ENCODE assay signal across 25 cellular contexts in the genomic region with DNA sequence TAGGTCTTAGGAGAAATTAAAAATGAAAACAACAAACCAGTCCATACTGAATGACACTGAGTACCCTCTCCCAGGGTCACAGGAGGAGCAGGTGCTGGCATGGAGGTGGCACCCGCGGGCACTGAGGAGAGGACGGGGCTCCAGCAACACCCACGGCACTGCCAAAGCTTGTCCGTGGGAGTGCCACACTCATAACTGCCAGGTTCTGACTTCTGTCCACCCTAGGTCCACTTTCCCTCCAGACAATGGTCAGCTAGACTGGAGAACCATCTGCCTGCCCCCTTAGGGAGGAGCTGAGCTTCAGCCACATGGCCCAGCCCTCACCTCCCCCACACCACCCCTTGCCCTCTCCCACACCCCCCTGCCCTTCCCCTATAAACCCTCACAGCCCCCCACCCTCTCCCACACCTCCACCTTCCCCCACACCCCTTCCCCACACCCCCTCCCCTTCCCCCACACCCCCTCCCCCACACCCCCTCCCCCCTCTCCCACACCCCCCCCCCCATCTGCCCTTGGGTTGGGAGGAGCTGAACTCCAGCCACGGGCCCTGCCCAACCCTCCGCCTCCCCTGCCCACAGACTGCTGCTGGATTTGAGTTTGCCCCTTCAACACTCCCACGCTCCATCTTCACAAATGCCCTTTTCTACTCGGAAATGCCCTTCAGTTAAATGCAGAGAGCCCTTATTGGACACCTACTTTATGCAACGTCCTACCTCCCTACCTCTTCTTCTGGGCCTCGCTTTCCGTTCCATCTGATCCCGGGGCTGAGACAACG.
DNase-seq lines count a peak whose midpoint lies in the region; ATAC-seq lines count a peak whose summit lies in the region.
"Had no signal": no experiment of that assay in that cellular context is flagged by ENCODE, and none has a peak within 500 bp of the region (broad histone marks: within the 10 kb centered on the region; RNA-seq: fewer than 3 reads in every experiment).

No MANE protein-coding gene starts in this region.

- ATAC-seq in left ventricle myocardium superior (no peak), GM18498 (IDR thresholded peaks at IDR 0.05; ENCODE audit: unreplicated experiment) (no peak)
- ATAC-seq: activated T-cell treated with anti-CD3 and anti-CD28 coated beads, Interleukin-2, amount 50 U/mL, for 72 hours; left colon had no signal

- no peak overlapping the region for H2AFZ ChIP-seq in neuronal stem cell (ENCODE audit: low read length)

- peaks cover 0 to 8% of the 10 kb centered on the region in 2 donors for H3K4me1 ChIP-seq in neuronal stem cell (ENCODE audit: control insufficient read depth in 2 of 2, insufficient read depth in 1 of 2, low read depth in 1 of 2, low read length in 2 of 2)
- no peaks in the 10 kb centered on the region for H3K4me1 ChIP-seq in CD8-positive, alpha-beta memory T cell (ENCODE audit: insufficient read depth, low read length)
- H3K4me1 ChIP-seq: ascending aorta; BLaER1 treated with 17β-estradiol and CSF1 and Interleukin-3, amounts not matched to agents 10 nM and 100 nM; Caco-2; colonic mucosa; prostate gland had no signal

- no peaks in the 10 kb centered on the region for H3K36me3 Mint-ChIP-seq in CD8-positive, alpha-beta memory T cell
- H3K36me3 Mint-ChIP-seq in activated T-helper 1 cell treated with anti-CD3 and anti-CD28 coated beads, Interleukin-12 subunit alpha, Interleukin-12 subunit beta, Interleukin-2, Interleukin-4 antibody, amounts not matched to agents 30 ng/mL and 10 ng/mL and 1 ng/mL, durations not matched to agents 14 hours and 24 hours and 36 hours (ENCODE audit: low read depth): no peaks in the 10 kb centered on the region

- H3K4me1 Mint-ChIP-seq in CD8-positive, alpha-beta memory T cell: no peaks in the 10 kb centered on the region
- H3K4me1 Mint-ChIP-seq in activated T-helper 1 cell treated with anti-CD3 and anti-CD28 coated beads, Interleukin-12 subunit alpha, Interleukin-12 subunit beta, Interleukin-2, Interleukin-4 antibody, amounts not matched to agents 30 ng/mL and 10 ng/mL and 1 ng/mL, durations not matched to agents 14 hours and 24 hours and 36 hours (ENCODE audit: low read depth): no peaks in the 10 kb centered on the region

- peak overlapping the region; percentile 24 for H2BK5ac ChIP-seq in neuronal stem cell (ENCODE audit: low read length)

- H3K4me3 Mint-ChIP-seq in CD8-positive, alpha-beta memory T cell: no peak overlapping the region
- H3K4me3 Mint-ChIP-seq in activated T-helper 1 cell treated with anti-CD3 and anti-CD28 coated beads, Interleukin-12 subunit alpha, Interleukin-12 subunit beta, Interleukin-2, Interleukin-4 antibody, amounts not matched to agents 30 ng/mL and 10 ng/mL and 1 ng/mL, durations not matched to agents 14 hours and 24 hours and 36 hours: no peak overlapping the region
- H3K4me3 Mint-ChIP-seq: activated T-cell treated with anti-CD3 and anti-CD28 coated beads, Interleukin-2, amount 50 U/mL, for 72 hours had no signal

- H3K9me3 ChIP-seq in neuronal stem cell (replicated peaks in 1 of 2; ENCODE audit: control insufficient read depth in 2 of 2, insufficient read depth in 1 of 2, low read depth in 1 of 2, low read length in 2 of 2): peaks cover 0 to 2% of the 10 kb centered on the region in 2 donors
- no peaks in the 10 kb centered on the region for H3K9me3 ChIP-seq in CD8-positive, alpha-beta memory T cell (ENCODE audit: low read length)
- H3K9me3 ChIP-seq: ascending aorta; BLaER1 treated with 17β-estradiol and CSF1 and Interleukin-3, amounts not matched to agents 10 nM and 100 nM; Caco-2; colonic mucosa; neutrophil; prostate gland had no signal

- H2AK5ac ChIP-seq in neuronal stem cell (ENCODE audit: low read depth, low read length): no peak overlapping the region

- intact Hi-C loops in left ventricle myocardium superior (cut with micrococcal nuclease): no loop called here
- intact Hi-C loops in activated T-helper 1 cell treated with anti-CD3 and anti-CD28 coated beads, Interleukin-12 subunit alpha, Interleukin-12 subunit beta, Interleukin-2, Interleukin-4 antibody, amounts not matched to agents 30 ng/mL and 10 ng/mL and 1 ng/mL, durations not matched to agents 14 hours and 24 hours and 36 hours (cut with micrococcal nuclease): no loop called here

- H3K4ac ChIP-seq in neuronal stem cell (ENCODE audit: low read length): no peak overlapping the region

- no peak overlapping the region for H3K4me2 ChIP-seq in neuronal stem cell (ENCODE audit: insufficient read depth, low read length, poor library complexity, severe bottlenecking)
- H3K4me2 ChIP-seq: BLaER1 treated with 17β-estradiol and CSF1 and Interleukin-3, amounts not matched to agents 10 nM and 100 nM had no signal

- no peak overlapping the region for H3K27ac ChIP-seq in neuronal stem cell (replicated peaks; ENCODE audit: low read length)
- no peak overlapping the region for H3K27ac ChIP-seq in CD8-positive, alpha-beta memory T cell (ENCODE audit: low read depth, low read length)
- H3K27ac ChIP-seq: ascending aorta; BLaER1 treated with 17β-estradiol and CSF1 and Interleukin-3, amounts not matched to agents 10 nM and 100 nM; colonic mucosa; epithelial cell of prostate; neutrophil; prostate gland; SK-N-MC had no signal

- H3K14ac ChIP-seq in neuronal stem cell (ENCODE audit: low read length): peak overlapping the region; percentile 75

- H3K36me3 ChIP-seq in H7 (replicated peaks; ENCODE audit: control insufficient read depth, insufficient read depth, low read length) (no peaks in the 10 kb centered on the region), neuronal stem cell (replicated peaks in 1 of 2; ENCODE audit: control insufficient read depth in 2 of 2, insufficient read depth in 2 of 2, low read length in 2 of 2) (peaks cover 3 to 7% of the 10 kb centered on the region in 2 donors)
- no peaks in the 10 kb centered on the region for H3K36me3 ChIP-seq in CD8-positive, alpha-beta memory T cell (ENCODE audit: insufficient read depth, low read length)
- H3K36me3 ChIP-seq: ascending aorta; BLaER1 treated with 17β-estradiol and CSF1 and Interleukin-3, amounts not matched to agents 10 nM and 100 nM; colonic mucosa; neutrophil; prostate gland had no signal

- peak overlapping the region; percentile 59 for H3K18ac ChIP-seq in neuronal stem cell (ENCODE audit: low read length)

- CTCF ChIA-PET in CD8-positive, alpha-beta memory T cell (lab: Charles Lee): no interaction called here

- no CpG with 5 or more reads among the region's 14 CpGs for WGBS in neuronal stem cell (ENCODE audit: extremely low coverage in 2 of 2, insufficient read length in 2 of 2, insufficient replicate concordance in 1 of 2), 2 donors

- POLR2A ChIA-PET in CD8-positive, alpha-beta memory T cell (lab: Charles Lee): no interaction called here

- H3K27ac Mint-ChIP-seq in CD8-positive, alpha-beta memory T cell: no peak overlapping the region
- no peak overlapping the region for H3K27ac Mint-ChIP-seq in activated T-helper 1 cell treated with anti-CD3 and anti-CD28 coated beads, Interleukin-12 subunit alpha, Interleukin-12 subunit beta, Interleukin-2, Interleukin-4 antibody, amounts not matched to agents 30 ng/mL and 10 ng/mL and 1 ng/mL, durations not matched to agents 14 hours and 24 hours and 36 hours
- H3K27ac Mint-ChIP-seq: activated T-cell treated with anti-CD3 and anti-CD28 coated beads, Interleukin-2, amount 50 U/mL, for 72 hours had no signal

- no peak overlapping the region for H3K23ac ChIP-seq in neuronal stem cell (ENCODE audit: low read depth, low read length, poor library complexity)

- H3K27me3 ChIP-seq in H7 (ENCODE audit: control insufficient read depth, insufficient read depth, low read length) (no peaks in the 10 kb centered on the region), neuronal stem cell (ENCODE audit: control insufficient read depth in 3 of 3, insufficient read depth in 3 of 3, low read depth in 1 of 3, low read length in 3 of 3) (peaks cover 0 to 2% (median 0%) of the 10 kb centered on the region in 3 experiments)
- H3K27me3 ChIP-seq in CD8-positive, alpha-beta memory T cell (ENCODE audit: insufficient read depth, low read length, poor library complexity, severe bottlenecking): no peaks in the 10 kb centered on the region
- H3K27me3 ChIP-seq: ascending aorta; BLaER1 treated with 17β-estradiol and CSF1 and Interleukin-3, amounts not matched to agents 10 nM and 100 nM; colonic mucosa; neutrophil had no signal

- H4K91ac ChIP-seq in neuronal stem cell (ENCODE audit: low read depth, low read length, poor library complexity): no peak overlapping the region

- H3K79me1 ChIP-seq in neuronal stem cell (ENCODE audit: low read depth, low read length): no peaks in the 10 kb centered on the region

- no peak overlapping the region for H2BK120ac ChIP-seq in neuronal stem cell (ENCODE audit: low read depth, low read length)

- H3K27me3 Mint-ChIP-seq in CD8-positive, alpha-beta memory T cell: peaks cover 2 to 13% of the 10 kb centered on the region in 2 donors
- H3K27me3 Mint-ChIP-seq in activated T-helper 1 cell treated with anti-CD3 and anti-CD28 coated beads, Interleukin-12 subunit alpha, Interleukin-12 subunit beta, Interleukin-2, Interleukin-4 antibody, amounts not matched to agents 30 ng/mL and 10 ng/mL and 1 ng/mL, durations not matched to agents 14 hours and 24 hours and 36 hours (ENCODE audit: insufficient read depth): no peaks in the 10 kb centered on the region

- H4K8ac ChIP-seq in neuronal stem cell (ENCODE audit: low read depth, low read length): no peak overlapping the region

- H3K9ac ChIP-seq in neuronal stem cell (ENCODE audit: low read depth, low read length, poor library complexity): no peak overlapping the region
- H3K9ac ChIP-seq: BLaER1 treated with 17β-estradiol and CSF1 and Interleukin-3, amounts not matched to agents 10 nM and 100 nM had no signal

- no peak overlapping the region for H2BK15ac ChIP-seq in neuronal stem cell (ENCODE audit: low read length)

- DNase-seq in COLO829 (ENCODE audit: low spot score) (peak; percentile 96), H7 (peak; percentile 85), left ventricle myocardium superior (peak; percentile 9), neuronal stem cell (ENCODE audit: low spot score) (no peak)
- DNase-seq in CD8-positive, alpha-beta memory T cell: no peak
- no peak for DNase-seq in activated T-helper 1 cell treated with anti-CD3 and anti-CD28 coated beads, Interleukin-12 subunit alpha, Interleukin-12 subunit beta, Interleukin-2, Interleukin-4 antibody, amounts not matched to agents 30 ng/mL and 10 ng/mL and 1 ng/mL, durations not matched to agents 14 hours and 24 hours and 36 hours (ENCODE audit: low spot score)
- DNase-seq: activated CD4-positive, alpha-beta T cell treated with anti-CD3 and anti-CD28 coated beads, Interleukin-2, amount 50 U/mL, for 48 hours; activated T-cell treated with anti-CD3 and anti-CD28 coated beads, Interleukin-2, amount 50 U/mL, for 72 hours; colonic mucosa; effector CD4-positive, alpha-beta T cell; hippocampal formation; left colon; NCI-H1092; NCI-H1694; NCI-H510A; stimulated activated CD4-positive, alpha-beta T cell treated with anti-CD3 and anti-CD28 coated beads, Interleukin-15, amount 100 ng/mL, for 24 hours; stimulated activated CD4-positive, alpha-beta T cell treated with anti-CD3 and anti-CD28 coated beads, Interleukin-4, amount 100 ng/mL, for 4 hours had no signal

- H3K4me3 ChIP-seq in H7 (ENCODE audit: insufficient read depth, low read depth, low read length): no peak overlapping the region
- no peak overlapping the region for H3K4me3 ChIP-seq in neuronal stem cell (ENCODE audit: low read length in 2 of 2)
- H3K4me3 ChIP-seq in CD8-positive, alpha-beta memory T cell (ENCODE audit: low read length): no peak overlapping the region
- H3K4me3 ChIP-seq: ascending aorta; BLaER1 treated with 17β-estradiol and CSF1 and Interleukin-3, amounts not matched to agents 10 nM and 100 nM; colonic mucosa; prostate gland; SK-N-MC had no signal

- H3K9me3 Mint-ChIP-seq in CD8-positive, alpha-beta memory T cell: no peaks in the 10 kb centered on the region
- H3K9me3 Mint-ChIP-seq in activated T-helper 1 cell treated with anti-CD3 and anti-CD28 coated beads, Interleukin-12 subunit alpha, Interleukin-12 subunit beta, Interleukin-2, Interleukin-4 antibody, amounts not matched to agents 30 ng/mL and 10 ng/mL and 1 ng/mL, durations not matched to agents 14 hours and 24 hours and 36 hours: no peaks in the 10 kb centered on the region
- H3K9me3 Mint-ChIP-seq: activated T-cell treated with anti-CD3 and anti-CD28 coated beads, Interleukin-2, amount 50 U/mL, for 72 hours had no signal

- H2BK12ac ChIP-seq in neuronal stem cell (ENCODE audit: low read length): no peak overlapping the region

Comparison
In these comparisons a context has a peak if more than half of its experiments do, and no peak if none do; other contexts are left out.
1. DNase-seq: peak in COLO829 (single experiment), H7 (single experiment) and left ventricle myocardium superior (single experiment); none in neuronal stem cell (single experiment), CD8-positive, alpha-beta memory T cell (0 of 5) and activated T-helper 1 cell treated with anti-CD3 and anti-CD28 coated beads, Interleukin-12 subunit alpha, Interleukin-12 subunit beta, Interleukin-2, Interleukin-4 antibody, amounts not matched to agents 30 ng/mL and 10 ng/mL and 1 ng/mL, durations not matched to agents 14 hours and 24 hours and 36 hours (single experiment).